In the genomic region with DNA sequence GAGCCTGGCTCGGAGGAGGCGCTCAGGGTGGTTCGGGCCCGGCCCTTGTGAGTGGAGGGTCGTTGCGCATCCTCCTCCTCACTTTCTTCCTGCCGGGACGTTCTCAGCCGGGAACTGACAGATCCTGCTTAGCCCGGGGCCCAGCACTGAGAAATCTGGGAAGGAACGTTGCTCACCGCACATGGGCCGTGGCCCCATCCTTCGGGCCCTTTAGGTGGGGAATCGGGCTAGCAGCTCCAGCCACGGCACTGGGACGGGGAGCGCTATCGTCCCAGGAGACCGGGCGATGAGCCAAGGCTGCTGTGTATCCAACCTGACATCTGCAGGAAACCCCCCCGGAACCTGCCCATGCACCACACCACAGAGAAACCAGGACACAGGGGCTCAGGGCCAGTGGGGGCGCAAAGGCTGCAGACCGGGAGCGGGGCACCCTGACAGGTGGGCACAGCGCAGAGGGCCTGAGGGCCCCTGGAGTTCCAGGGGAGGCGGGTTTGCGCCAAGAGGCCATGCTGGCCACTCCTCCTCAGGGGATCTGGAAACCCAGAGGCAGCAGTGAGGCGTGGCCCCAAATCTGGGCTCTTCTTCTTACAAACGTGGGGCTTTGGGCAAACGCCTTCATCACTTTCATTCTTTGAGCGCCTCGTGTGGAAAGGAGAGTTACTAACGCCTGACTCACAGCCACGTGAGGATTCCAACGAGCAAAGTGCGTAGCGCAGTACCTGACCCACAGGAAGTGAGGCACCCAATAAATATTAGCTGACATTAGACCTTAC, we compare ENCODE assay signal across 7 cellular contexts. TPM values are rescaled to one million over a fixed set of nuclear protein-coding genes. Genes with fewer than 3 reads are reported as not detected.
DNase-seq lines count a peak whose midpoint lies in the region; ATAC-seq and TF ChIP-seq lines count a peak whose summit lies in the region.

SH2D5 (minus strand) TSS at position 116 of the 773 bp plus-strand sequence. CDS start 4,659 bp downstream, outside the sequence.

- intact Hi-C loops in right lobe of liver (cut with DNase I): no loop called here

- peaks cover 20% of the 10 kb centered on the region for H3K4me1 Mint-ChIP-seq in activated CD4-positive, alpha-beta T cell treated with anti-CD3 and anti-CD28 coated beads, Interleukin-2, amount 10 ng/mL, durations not matched to agents 7 days and 5 days

- CTCF ChIA-PET in activated CD4-positive, alpha-beta T cell treated with anti-CD3 and anti-CD28 coated beads, Interleukin-2, amount 10 ng/mL, durations not matched to agents 7 days and 5 days (lab: Charles Lee): interaction anchor here (1.4 kb wide), 1 partner anchor 12 kb away, joined by 3 read pairs; no protein-coding TSS in a partner anchor

- in situ Hi-C loops in GM13976 (cut with MboI; ENCODE audit: low sequenced_read_pairs, unreplicated experiment): no loop called here

- TF ChIP-seq CTCF in GM13976 (IDR thresholded peaks at IDR 0.05; ENCODE audit: borderline replicate concordance, control extremely low read depth, extremely low read depth, insufficient read depth, missing control alignments) (no peak), right lobe of liver (IDR thresholded peaks at IDR 0.05) (peak; percentile 28 to 46 (median 34))

- no peaks in the 10 kb centered on the region for H3K36me3 ChIP-seq in right lobe of liver

- peak within 1 kb of the TSS; percentile 76 for H3K4me3 Mint-ChIP-seq in activated CD4-positive, alpha-beta T cell treated with anti-CD3 and anti-CD28 coated beads, Interleukin-2, amount 10 ng/mL, durations not matched to agents 7 days and 5 days

- peak within 1 kb of the TSS; percentile 37 to 54 (median 49) for H3K4me3 ChIP-seq in right lobe of liver

- H3K36me3 Mint-ChIP-seq in activated CD4-positive, alpha-beta T cell treated with anti-CD3 and anti-CD28 coated beads, Interleukin-2, amount 10 ng/mL, durations not matched to agents 7 days and 5 days (ENCODE audit: low read depth): peaks cover 11% of the 10 kb centered on the region

- peak; percentile 38 for TF ChIP-seq POLR2A in right lobe of liver (IDR thresholded peaks at IDR 0.05)

- WGBS in right lobe of liver (ENCODE audit: insufficient coverage, low coverage, low lambda C conversion rate, missing lambda C conversion rate): 2% methylated on average over 17 of the region's 38 CpGs

- POLR2A ChIA-PET in activated CD4-positive, alpha-beta T cell treated with anti-CD3 and anti-CD28 coated beads, Interleukin-2, amount 10 ng/mL, durations not matched to agents 7 days and 5 days (lab: Charles Lee): no interaction called here

- H3K9me3 ChIP-seq in right lobe of liver: no peaks in the 10 kb centered on the region

- H3K4me1 ChIP-seq in right lobe of liver: peaks cover 0 to 17% (median 6%) of the 10 kb centered on the region in 4 donors

- peaks cover 46% of the 10 kb centered on the region for H3K27me3 Mint-ChIP-seq in activated CD4-positive, alpha-beta T cell treated with anti-CD3 and anti-CD28 coated beads, Interleukin-2, amount 10 ng/mL, durations not matched to agents 7 days and 5 days

- H3K27ac ChIP-seq in right lobe of liver: peak within 1 kb of the TSS in 1 of 3 donors; percentile 35

- H3K27ac Mint-ChIP-seq in activated CD4-positive, alpha-beta T cell treated with anti-CD3 and anti-CD28 coated beads, Interleukin-2, amount 10 ng/mL, durations not matched to agents 7 days and 5 days: peak within 1 kb of the TSS; percentile 36

- ATAC-seq in HG02938 (IDR thresholded peaks at IDR 0.05; ENCODE audit: unreplicated experiment) (peak; percentile 63), right lobe of liver (peak; percentile 82 to 90 (median 86))

- no peaks in the 10 kb centered on the region for H3K27me3 ChIP-seq in right lobe of liver

- no peaks in the 10 kb centered on the region for H3K9me3 Mint-ChIP-seq in activated CD4-positive, alpha-beta T cell treated with anti-CD3 and anti-CD28 coated beads, Interleukin-2, amount 10 ng/mL, durations not matched to agents 7 days and 5 days

- DNase-seq in GM13976 (ENCODE audit: low spot score) (peak; percentile 79), NCI-H460 (ENCODE audit: extremely low read depth, low read depth) (peak; percentile 80), dermis microvascular lymphatic vessel endothelial cell (ENCODE audit: low read depth in 2 of 2) (peak; percentile 77 to 93), right lobe of liver (peak in 2 of 3 donors; percentile 68 to 78)
- DNase-seq in activated CD4-positive, alpha-beta T cell treated with anti-CD3 and anti-CD28 coated beads, Interleukin-2, amount 10 ng/mL, durations not matched to agents 7 days and 5 days: peak; percentile 73
- peak; percentile 78 for DNase-seq in stimulated activated CD4-positive, alpha-beta T cell treated with anti-CD3 and anti-CD28 coated beads, Interleukin-2, amount 100 ng/mL, for 4 hours (ENCODE audit: low read depth)

RNA-seq across cellular contexts. Expression of gene SH2D5, which starts in this region (rescaled TPM):
- total RNA-seq in NCI-H460 (2014; rRNA removed; shearing (Covaris generic)): 0.87 and 0.92 TPM in 2 replicates
- 1.8 and 2.9 TPM in 2 replicates for polyA plus RNA-seq in NCI-H460 (2014; cell fraction: nucleus; rRNA removed)
- not detected for total RNA-seq in activated CD4-positive, alpha-beta T cell treated with anti-CD3 and anti-CD28 coated beads, Interleukin-2, amount 10 ng/mL, durations not matched to agents 7 days and 5 days
- total RNA-seq in dermis microvascular lymphatic vessel endothelial cell (0.25 and 0.26 TPM in 2 replicates), right lobe of liver (1 to 10 TPM in 2 of 6 experiments, under 1 TPM in 1, not detected in 3; 0.80 to 1.8 (median 1.4) TPM)

Comparison
In these comparisons a context has a peak if more than half of its experiments do, and no peak if none do; other contexts are left out.
1. Peak in DNase-seq in activated CD4-positive, alpha-beta T cell treated with anti-CD3 and anti-CD28 coated beads, Interleukin-2, amount 10 ng/mL, durations not matched to agents 7 days and 5 days; RNA of the gene not detected or under 1 TPM.
2. Peak in DNase-seq in dermis microvascular lymphatic vessel endothelial cell; RNA of the gene not detected or under 1 TPM.